Comparison of ENCODE assay signal across 10 cellular contexts in the genomic region with DNA sequence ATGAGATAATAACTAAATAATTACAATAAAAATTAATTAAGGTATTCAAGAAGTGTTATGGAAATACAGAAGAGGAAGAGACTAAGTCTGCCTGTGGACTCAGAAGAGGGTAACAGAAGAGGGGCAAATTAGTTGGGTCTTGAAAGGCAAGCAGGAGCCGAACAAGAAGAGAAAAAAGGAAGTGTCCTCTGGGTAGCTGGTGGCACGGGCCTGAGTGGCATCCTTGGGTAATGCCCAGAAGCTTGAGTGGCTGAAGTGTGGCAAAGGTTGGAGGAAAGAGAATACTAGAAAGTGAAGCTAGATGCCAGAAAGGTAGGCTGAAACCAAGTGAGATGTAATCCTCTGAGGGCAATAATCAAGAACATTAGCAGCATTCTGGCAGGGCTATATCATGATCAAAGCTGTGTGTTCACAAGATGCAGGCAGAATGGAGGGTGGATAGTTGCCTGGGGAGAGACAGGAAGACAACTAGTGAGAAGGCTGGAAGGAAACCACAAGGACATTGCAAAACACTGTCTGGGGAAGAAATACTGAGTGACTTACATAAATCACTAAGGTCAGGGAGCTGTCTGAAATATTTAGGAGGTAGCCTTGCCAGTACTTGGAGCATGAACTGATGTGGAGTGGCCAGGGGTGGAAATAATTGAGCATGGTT. TPM values are rescaled to one million over a fixed set of nuclear protein-coding genes. Genes with fewer than 3 reads are reported as not detected.
DNase-seq lines count a peak whose midpoint lies in the region; ATAC-seq lines count a peak whose summit lies in the region.
"Had no signal": no experiment of that assay in that cellular context is flagged by ENCODE, and none has a peak within 500 bp of the region (broad histone marks: within the 10 kb centered on the region; RNA-seq: fewer than 3 reads in every experiment).

No MANE protein-coding gene starts in this region.

- H3K27me3 ChIP-seq in CD4-positive, alpha-beta memory T cell (ENCODE audit: insufficient read depth, low read length): no peaks in the 10 kb centered on the region

- peak in 3 of 5 donors; percentile 22 to 55 (median 30) for DNase-seq in CD4-positive, alpha-beta memory T cell
- peak; percentile 24 for DNase-seq in KBM-7
- DNase-seq in activated naive CD8-positive, alpha-beta T cell treated with anti-CD3 and anti-CD28 coated beads for 36 hours: no peak
- DNase-seq in naive B cell: no peak
- DNase-seq in stimulated activated CD4-positive, alpha-beta T cell treated with anti-CD3 and anti-CD28 coated beads, Interleukin-1b, Interleukin-23, amount 100 ng/mL, for 48 hours: no peak
- DNase-seq in dermis blood vessel endothelial cell: no peak
- no peak for DNase-seq in retina
- DNase-seq: activated effector memory CD4-positive, alpha-beta T cell treated with anti-CD3 and anti-CD28 coated beads, Interleukin-2, amount 50 U/mL, for 16 hours; left colon had no signal

- no peaks in the 10 kb centered on the region for H3K27me3 Mint-ChIP-seq in CD4-positive, alpha-beta memory T cell
- H3K27me3 Mint-ChIP-seq in activated naive CD8-positive, alpha-beta T cell treated with anti-CD3 and anti-CD28 coated beads for 36 hours: no peaks in the 10 kb centered on the region
- H3K27me3 Mint-ChIP-seq in naive B cell: no peaks in the 10 kb centered on the region

- H3K9me3 Mint-ChIP-seq in CD4-positive, alpha-beta memory T cell: no peaks in the 10 kb centered on the region
- H3K9me3 Mint-ChIP-seq in activated naive CD8-positive, alpha-beta T cell treated with anti-CD3 and anti-CD28 coated beads for 36 hours: peaks cover 3% of the 10 kb centered on the region
- H3K9me3 Mint-ChIP-seq in naive B cell: peaks cover 0 to 2% (median 0%) of the 10 kb centered on the region in 7 donors

- H3K36me3 ChIP-seq in CD4-positive, alpha-beta memory T cell (ENCODE audit: insufficient read depth, low read length): no peaks in the 10 kb centered on the region

- H3K27ac ChIP-seq in CD4-positive, alpha-beta memory T cell (ENCODE audit: low read depth, low read length): no peak overlapping the region

- H3K4me3 Mint-ChIP-seq in CD4-positive, alpha-beta memory T cell: peak overlapping the region; percentile 32 to 70 (median 39)
- no peak overlapping the region for H3K4me3 Mint-ChIP-seq in activated naive CD8-positive, alpha-beta T cell treated with anti-CD3 and anti-CD28 coated beads for 36 hours
- H3K4me3 Mint-ChIP-seq in naive B cell: peak overlapping the region in 5 of 8 donors; percentile 1 to 12 (median 3)

- POLR2A ChIA-PET in CD4-positive, alpha-beta memory T cell (lab: Charles Lee; ENCODE audit: partially characterized antibody): interaction anchor here (0.6 to 4.2 kb wide), 7 partner anchors 12 to 98 kb away, joined by 3 to 31 read pairs (median 5); a partner anchor contains a TSS

- no peak overlapping the region for H3K4me3 ChIP-seq in CD4-positive, alpha-beta memory T cell (ENCODE audit: low read length in 2 of 2)

- H3K4me1 ChIP-seq in CD4-positive, alpha-beta memory T cell (ENCODE audit: insufficient read depth, low read length): peaks cover 94% of the 10 kb centered on the region

- H3K9me3 ChIP-seq in CD4-positive, alpha-beta memory T cell (ENCODE audit: control insufficient read depth in 1 of 2, low read length in 2 of 2): no peaks in the 10 kb centered on the region

- CTCF ChIA-PET in CD4-positive, alpha-beta memory T cell (lab: Charles Lee; ENCODE audit: partially characterized antibody): interaction anchor here (0.5 to 1.7 kb wide), 5 partner anchors 12 to 66 kb away, joined by 3 to 5 read pairs (median 3); no protein-coding TSS in a partner anchor

- ATAC-seq in naive B cell (ENCODE audit: low read depth in 2 of 2) (peak; percentile 56 to 71), GM19035 (IDR thresholded peaks at IDR 0.05; ENCODE audit: unreplicated experiment) (no peak)
- ATAC-seq: left colon had no signal

- H3K36me3 Mint-ChIP-seq in CD4-positive, alpha-beta memory T cell: peaks cover 14 to 19% of the 10 kb centered on the region in 2 donors
- H3K36me3 Mint-ChIP-seq in activated naive CD8-positive, alpha-beta T cell treated with anti-CD3 and anti-CD28 coated beads for 36 hours: peaks cover 52% of the 10 kb centered on the region
- H3K36me3 Mint-ChIP-seq in naive B cell: peaks cover 0 to 1% of the 10 kb centered on the region in 2 donors

- H3K4me1 Mint-ChIP-seq in CD4-positive, alpha-beta memory T cell: peaks cover 59 to 84% (median 73%) of the 10 kb centered on the region in 4 donors
- H3K4me1 Mint-ChIP-seq in activated naive CD8-positive, alpha-beta T cell treated with anti-CD3 and anti-CD28 coated beads for 36 hours: peaks cover 69% of the 10 kb centered on the region
- peaks cover 35 to 46% (median 39%) of the 10 kb centered on the region in 3 donors for H3K4me1 Mint-ChIP-seq in naive B cell

- in situ Hi-C loops in KBM-7 (cut with MboI; ENCODE audit: low pct_unique_long_range_greater_than_20kb, low sequenced_read_pairs): no loop called here

- intact Hi-C loops in CD4-positive, alpha-beta memory T cell (cut with micrococcal nuclease): loop anchor here (2.0 kb wide), 1 partner anchor 15 kb away; no protein-coding TSS in a partner anchor

- H3K27ac Mint-ChIP-seq in CD4-positive, alpha-beta memory T cell: peak overlapping the region; percentile 13 to 86 (median 53)
- peak overlapping the region; percentile 44 for H3K27ac Mint-ChIP-seq in activated naive CD8-positive, alpha-beta T cell treated with anti-CD3 and anti-CD28 coated beads for 36 hours
- H3K27ac Mint-ChIP-seq in naive B cell: peak overlapping the region in 5 of 6 donors; percentile 1 to 73 (median 9)

RNA-seq across cellular contexts. Expression of a gene that starts 16.2 kb away (rescaled TPM):
- total RNA-seq in CD4-positive, alpha-beta memory T cell: 100 to 1,000 TPM; 180 to 186 TPM
- 10 to 100 TPM; 26.0 to 69.9 TPM for polyA plus RNA-seq in CD4-positive, alpha-beta memory T cell
- total RNA-seq in activated naive CD8-positive, alpha-beta T cell treated with anti-CD3 and anti-CD28 coated beads for 36 hours: 100 to 1,000 TPM; 154 to 159 TPM
- 10 to 100 TPM; 18.4 to 29.9 (median 21.6) TPM for polyA plus RNA-seq in naive B cell (ENCODE audit: low read depth in 6 of 6)
- 4.1 and 5.3 TPM in 2 replicates for total RNA-seq in dermis blood vessel endothelial cell

Comparison
In these comparisons a context has a peak if more than half of its experiments do, and no peak if none do; other contexts are left out.
1. DNase-seq: peak in CD4-positive, alpha-beta memory T cell (3 of 5) and KBM-7 (single experiment); none in activated naive CD8-positive, alpha-beta T cell treated with anti-CD3 and anti-CD28 coated beads for 36 hours (single experiment), naive B cell (single experiment), stimulated activated CD4-positive, alpha-beta T cell treated with anti-CD3 and anti-CD28 coated beads, Interleukin-1b, Interleukin-23, amount 100 ng/mL, for 48 hours (single experiment), dermis blood vessel endothelial cell (single experiment) and retina (single experiment).
2. RNA of a gene that starts 16.2 kb away (total RNA-seq): 180 to 186 TPM in CD4-positive, alpha-beta memory T cell and 154 to 159 TPM in activated naive CD8-positive, alpha-beta T cell treated with anti-CD3 and anti-CD28 coated beads for 36 hours; 4.1 to 5.3 TPM in dermis blood vessel endothelial cell; every median in the first group is over 10 times any median in the second.
3. Peak in every context shown above with its lines, with median percentiles within 50 percentile points of each other: H3K27ac Mint-ChIP-seq.